ENCODE assay signal across 1 cellular context in genomic region chr6:87763901-87764300, GRCh38.
TF ChIP-seq lines count a peak whose summit lies in the region.

No MANE protein-coding gene starts in this region.

TF ChIP-seq in HepG2, 621 proteins besides CTCF, POLR2A, EP300 and RAD21 (continued from another document):
- TF ChIP-seq, protein P1, sequence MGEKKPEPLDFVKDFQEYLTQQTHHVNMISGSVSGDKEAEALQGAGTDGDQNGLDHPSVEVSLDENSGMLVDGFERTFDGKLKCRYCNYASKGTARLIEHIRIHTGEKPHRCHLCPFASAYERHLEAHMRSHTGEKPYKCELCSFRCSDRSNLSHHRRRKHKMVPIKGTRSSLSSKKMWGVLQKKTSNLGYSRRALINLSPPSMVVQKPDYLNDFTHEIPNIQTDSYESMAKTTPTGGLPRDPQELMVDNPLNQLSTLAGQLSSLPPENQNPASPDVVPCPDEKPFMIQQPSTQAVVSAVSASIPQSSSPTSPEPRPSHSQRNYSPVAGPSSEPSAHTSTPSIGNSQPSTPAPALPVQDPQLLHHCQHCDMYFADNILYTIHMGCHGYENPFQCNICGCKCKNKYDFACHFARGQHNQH (CRISPR knock-in tag; IDR thresholded peaks at IDR 0.05), result no peak
- TF ChIP-seq FOXP1 (IDR thresholded peaks at IDR 0.05), result no peak
- no peak for TF ChIP-seq FOXP1 (CRISPR knock-in tag; IDR thresholded peaks at IDR 0.05)
TF ChIP-seq in HepG2: peak in this region for 0.
